ENCODE assay signal across 9 cellular contexts in the genomic region with DNA sequence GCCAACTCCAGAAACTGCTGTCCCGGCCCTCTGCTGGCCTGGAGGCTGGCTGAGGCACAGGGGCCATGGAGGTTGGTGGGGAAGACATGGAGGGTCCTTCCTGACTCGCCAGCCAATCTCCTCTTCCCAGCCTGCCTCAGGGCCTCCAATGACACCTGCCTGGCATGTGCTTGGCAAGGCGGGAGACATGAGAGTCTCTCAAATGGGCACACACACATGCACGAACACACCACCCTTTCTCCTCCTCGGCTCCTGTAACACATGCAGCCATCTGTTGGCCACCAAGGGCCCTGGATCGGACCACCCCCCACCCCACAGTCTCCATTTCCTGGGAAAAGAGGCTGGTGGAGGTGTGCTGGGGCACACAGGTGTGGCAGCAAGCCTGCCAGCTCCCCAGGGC. TPM values are rescaled to one million over a fixed set of nuclear protein-coding genes. Genes with fewer than 3 reads are reported as not detected.
DNase-seq lines count a peak whose midpoint lies in the region; ATAC-seq and TF ChIP-seq lines count a peak whose summit lies in the region.
"Had no signal": no experiment of that assay in that cellular context is flagged by ENCODE, and none has a peak within 500 bp of the region (broad histone marks: within the 10 kb centered on the region; RNA-seq: fewer than 3 reads in every experiment).

No MANE protein-coding gene starts in this region.

- no peak for TF ChIP-seq EP300 in Ishikawa (IDR thresholded peaks at IDR 0.05; ENCODE audit: borderline replicate concordance)

- H2AFZ ChIP-seq in ACC112 (ENCODE audit: low read length, unreplicated experiment): no peak overlapping the region

- H3K36me3 Mint-ChIP-seq in chondrocyte (ENCODE audit: low read depth) (no peaks in the 10 kb centered on the region), natural killer cell (no peaks in the 10 kb centered on the region), type B pancreatic cell (no peaks in the 10 kb centered on the region)

- TF ChIP-seq RAD21 in Ishikawa (IDR thresholded peaks at IDR 0.05; ENCODE audit: low read depth): no peak

- intact Hi-C loops in natural killer cell (cut with micrococcal nuclease): no loop called here

- no peaks in the 10 kb centered on the region for H3K36me3 ChIP-seq in ACC112 (ENCODE audit: insufficient read depth, low read length)

- peak overlapping the region; percentile 69 for H3K27ac ChIP-seq in ACC112 (ENCODE audit: low read depth, low read length)

- peaks cover 38% of the 10 kb centered on the region for H3K4me1 ChIP-seq in ACC112 (ENCODE audit: control insufficient read depth, insufficient read depth, low read length, unreplicated experiment)

- H3K4me1 Mint-ChIP-seq in chondrocyte (ENCODE audit: low read depth) (peaks cover 28% of the 10 kb centered on the region), natural killer cell (peaks cover 15 to 43% of the 10 kb centered on the region in 2 donors), type B pancreatic cell (ENCODE audit: unreplicated experiment) (peaks cover 13% of the 10 kb centered on the region)

- DNase-seq in chondrocyte (ENCODE audit: low spot score) (no peak), natural killer cell (no peak), type B pancreatic cell (ENCODE audit: extremely low spot score, unreplicated experiment) (no peak)
- DNase-seq in stimulated activated naive CD4-positive, alpha-beta T cell (lab: John Stamatoyannopoulos, UW): no peak
- DNase-seq: NCI-H69 had no signal

- no peaks in the 10 kb centered on the region for H3K79me2 ChIP-seq in ACC112 (ENCODE audit: control insufficient read depth, insufficient read depth, low read length, unreplicated experiment)

- TF ChIP-seq CTCF in chondrocyte (IDR thresholded peaks at IDR 0.05) (no peak), natural killer cell (IDR thresholded peaks at IDR 0.05) (no peak), type B pancreatic cell (conservative IDR thresholded peaks at IDR 0.05) (no peak)

- H3K9me3 Mint-ChIP-seq in chondrocyte (ENCODE audit: low read depth) (no peaks in the 10 kb centered on the region), natural killer cell (no peaks in the 10 kb centered on the region), type B pancreatic cell (no peaks in the 10 kb centered on the region)

- ATAC-seq in natural killer cell (no peak), HG03039 (IDR thresholded peaks at IDR 0.05; ENCODE audit: unreplicated experiment) (no peak), GM19324 (IDR thresholded peaks at IDR 0.05; ENCODE audit: low FRiP score, unreplicated experiment) (no peak)

- H3K27ac Mint-ChIP-seq in chondrocyte (ENCODE audit: unreplicated experiment) (peak overlapping the region; percentile 84), natural killer cell (peak overlapping the region; percentile 75 to 93), type B pancreatic cell (no peak overlapping the region)

- H3K4me3 Mint-ChIP-seq in chondrocyte (ENCODE audit: unreplicated experiment) (no peak overlapping the region), natural killer cell (no peak overlapping the region), type B pancreatic cell (no peak overlapping the region)

- H3K4me3 ChIP-seq in ACC112 (ENCODE audit: low read depth, low read length): peak overlapping the region; percentile 2; the same call in 1 of the 2 replicates

- H3K27me3 Mint-ChIP-seq in chondrocyte (ENCODE audit: low read depth) (no peaks in the 10 kb centered on the region), natural killer cell (ENCODE audit: low read depth in 2 of 2) (no peaks in the 10 kb centered on the region), type B pancreatic cell (no peaks in the 10 kb centered on the region)

- no peaks in the 10 kb centered on the region for H3K27me3 ChIP-seq in ACC112 (ENCODE audit: insufficient read depth, low read length)

TF ChIP-seq in Ishikawa, 13 proteins besides CTCF, POLR2A, EP300 and RAD21:
- no peak for TF ChIP-seq FOXM1 (IDR thresholded peaks at IDR 0.05; ENCODE audit: borderline replicate concordance, low read depth)
- TF ChIP-seq MAX (IDR thresholded peaks at IDR 0.05): peak; percentile 26; the same call in 1 of the 2 replicates
TF ChIP-seq in Ishikawa: peak in this region for 1.

RNA-seq across cellular contexts. Expression of gene YKT6, which starts 56.4 kb away (rescaled TPM):
- total RNA-seq in chondrocyte: 126 to 133 TPM (median 131 TPM) in 3 replicates
- 100 to 1,000 TPM in 1 of 3 donors, 10 to 100 TPM in 2; 72.4 to 107 (median 87.1) TPM for total RNA-seq in natural killer cell
- 82.4 and 97.4 TPM in 2 replicates for total RNA-seq in type B pancreatic cell (ENCODE audit: low replicate concordance)
